Comparison of ENCODE assay signal across 23 cellular contexts in genomic region chr14:100545359-100545758, GRCh38. TPM values are rescaled to one million over a fixed set of nuclear protein-coding genes. Genes with fewer than 3 reads are reported as not detected.
A peak's percentile ranks its signal among the peaks of the same experiment; 100 is the strongest.
DNase-seq lines count a peak whose midpoint lies in the region; ATAC-seq and TF ChIP-seq lines count a peak whose summit lies in the region.
"Had no signal": no experiment of that assay in that cellular context is flagged by ENCODE, and none has a peak within 500 bp of the region (broad histone marks: within the 10 kb centered on the region; RNA-seq: fewer than 3 reads in every experiment).

No MANE protein-coding gene starts in this region.

- H3K4me3 Mint-ChIP-seq in naive B cell (peak overlapping the region in 5 of 8 donors; percentile 10 to 75 (median 51)), endothelial cell (ENCODE audit: unreplicated experiment) (no peak overlapping the region)
- H3K4me3 Mint-ChIP-seq: neural crest cell had no signal

- no peaks in the 10 kb centered on the region for H3K79me2 ChIP-seq in SU-DHL-6 (ENCODE audit: insufficient read depth, low read length)

- H3K4me1 Mint-ChIP-seq in naive B cell (peaks cover 30 to 33% (median 30%) of the 10 kb centered on the region in 3 donors), endothelial cell (ENCODE audit: unreplicated experiment) (peaks cover 4% of the 10 kb centered on the region)

- 0 out of 22 replicates have a peak overlapping the region, but pooled peaks of 1 of the 11 experiments have one; percentile 37 for H3K9ac ChIP-seq in BLaER1 treated with 17β-estradiol and CSF1 and Interleukin-3, amounts not matched to agents 10 nM and 100 nM
- no peak overlapping the region for H3K9ac ChIP-seq in SU-DHL-6 (ENCODE audit: low read length)

- H3K27ac ChIP-seq in BLaER1 treated with 17β-estradiol and CSF1 and Interleukin-3, amounts not matched to agents 10 nM and 100 nM = peak overlapping the region in 2 of 11 experiments; percentile 25 to 62; a peak in 3 of 22 replicates
- H3K27ac ChIP-seq in SU-DHL-6 (ENCODE audit: low read depth, low read length) = no peak overlapping the region
- H3K27ac ChIP-seq: epithelial cell of prostate, SJSA1 had no signal

- H3K36me3 Mint-ChIP-seq in naive B cell (peaks cover 0 to 10% of the 10 kb centered on the region in 2 donors), endothelial cell (ENCODE audit: low read depth, unreplicated experiment) (peaks cover 4% of the 10 kb centered on the region)
- H3K36me3 Mint-ChIP-seq: activated naive CD4-positive, alpha-beta T cell treated with anti-CD3 and anti-CD28 coated beads, Interleukin-2, amount 10 ng/mL, durations not matched to agents 7 days and 5 days; WTC11 had no signal

- TF ChIP-seq CTCF in SU-DHL-6 (IDR thresholded peaks at IDR 0.05; ENCODE audit: insufficient read depth, low read length, poor library complexity, severe bottlenecking) (no peak), endothelial cell (IDR thresholded peaks at IDR 0.05; ENCODE audit: unreplicated experiment) (no peak)

- ATAC-seq in naive B cell (ENCODE audit: low read depth in 2 of 2) = no peak

- no peaks in the 10 kb centered on the region for H3K36me3 ChIP-seq in BLaER1 treated with 17β-estradiol and CSF1 and Interleukin-3, amounts not matched to agents 10 nM and 100 nM
- no peaks in the 10 kb centered on the region for H3K36me3 ChIP-seq in SU-DHL-6 (ENCODE audit: low read length)
- H3K36me3 ChIP-seq: Peyer's patch, prostate gland, SJSA1, uterus had no signal

- no peaks in the 10 kb centered on the region for H3F3A ChIP-seq in SU-DHL-6 (ENCODE audit: insufficient read depth)

- no peak overlapping the region for H2AFZ ChIP-seq in SU-DHL-6 (ENCODE audit: low read depth, low read length, severe bottlenecking)

- H3K4me1 ChIP-seq in BLaER1 treated with 17β-estradiol and CSF1 and Interleukin-3, amounts not matched to agents 10 nM and 100 nM = peaks cover 34 to 97% (median 95%) of the 10 kb centered on the region in 10 experiments

- H3K27me3 Mint-ChIP-seq in naive B cell (no peaks in the 10 kb centered on the region), endothelial cell (ENCODE audit: unreplicated experiment) (peaks cover 12% of the 10 kb centered on the region)
- H3K27me3 Mint-ChIP-seq: activated CD8-positive, alpha-beta T cell treated with anti-CD3 and anti-CD28 coated beads for 36 hours had no signal

- no peaks in the 10 kb centered on the region for H3K9me3 ChIP-seq in BLaER1 treated with 17β-estradiol and CSF1 and Interleukin-3, amounts not matched to agents 10 nM and 100 nM (replicated peaks in 1 of 11)
- H3K9me3 ChIP-seq in SU-DHL-6 (ENCODE audit: insufficient read depth, low read length) = no peaks in the 10 kb centered on the region
- H3K9me3 ChIP-seq: Peyer's patch, prostate gland, SJSA1, uterus had no signal

- in situ Hi-C loops in KBM-7 (cut with MboI; ENCODE audit: low pct_unique_long_range_greater_than_20kb, low sequenced_read_pairs) = no loop called here

- H4K20me1 ChIP-seq in BLaER1 treated with 17β-estradiol and CSF1 and Interleukin-3, amounts not matched to agents 10 nM and 100 nM = peaks cover 0 to 24% (median 0%) of the 10 kb centered on the region in 11 experiments; a peak in 4 of 22 replicates
- H4K20me1 ChIP-seq in SU-DHL-6 (ENCODE audit: low read depth, low read length) = no peaks in the 10 kb centered on the region

- H3K27ac Mint-ChIP-seq in naive B cell (peak overlapping the region in 2 of 6 donors; percentile 36 to 79), endothelial cell (ENCODE audit: unreplicated experiment) (no peak overlapping the region)
- H3K27ac Mint-ChIP-seq: activated CD8-positive, alpha-beta T cell treated with anti-CD3 and anti-CD28 coated beads for 36 hours; WTC11 had no signal

- peak; percentile 23 for DNase-seq in ELF-1 (ENCODE audit: low read depth, low spot score)
- no peak for DNase-seq in naive B cell
- DNase-seq in endothelial cell (ENCODE audit: low spot score) = no peak
- DNase-seq in RKO (ENCODE audit: low spot score) = no peak
- no peak for DNase-seq in KBM-7
- DNase-seq in NCI-H187 treated with DMSO at 0.1 percent for 48 hours (lab: John Stamatoyannopoulos, UW) = no peak
- DNase-seq: activated CD8-positive, alpha-beta T cell treated with anti-CD3 and anti-CD28 coated beads for 36 hours; activated naive CD4-positive, alpha-beta T cell treated with anti-CD3 and anti-CD28 coated beads, Interleukin-2, amount 10 ng/mL, durations not matched to agents 7 days and 5 days; activated T-cell treated with anti-CD3 and anti-CD28 coated beads, Interleukin-2, amount 50 U/mL, for 1 hour; NCI-H1092; NCI-H2081; NCI-H446; NK-92 treated with Interleukin-12 subunit alpha and Interleukin-12 subunit beta, amount 100 ng/mL, for 24 hours had no signal

- peaks cover 0 to 27% (median 0%) of the 10 kb centered on the region in 11 experiments; a peak in 6 of 22 replicates for H3K27me3 ChIP-seq in BLaER1 treated with 17β-estradiol and CSF1 and Interleukin-3, amounts not matched to agents 10 nM and 100 nM
- no peaks in the 10 kb centered on the region for H3K27me3 ChIP-seq in SU-DHL-6 (ENCODE audit: low read length)
- H3K27me3 ChIP-seq: Peyer's patch, uterus had no signal

- no peak overlapping the region for H3K4me3 ChIP-seq in BLaER1 treated with 17β-estradiol and CSF1 and Interleukin-3, amounts not matched to agents 10 nM and 100 nM
- H3K4me3 ChIP-seq in SU-DHL-6 (ENCODE audit: insufficient read depth, low read length, poor library complexity, severe bottlenecking) = no peak overlapping the region
- H3K4me3 ChIP-seq: SJSA1 had no signal

- H3K9me3 Mint-ChIP-seq in naive B cell (no peaks in the 10 kb centered on the region), endothelial cell (ENCODE audit: unreplicated experiment) (no peaks in the 10 kb centered on the region)
- H3K9me3 Mint-ChIP-seq: activated CD8-positive, alpha-beta T cell treated with anti-CD3 and anti-CD28 coated beads for 36 hours; activated naive CD4-positive, alpha-beta T cell treated with anti-CD3 and anti-CD28 coated beads, Interleukin-2, amount 10 ng/mL, durations not matched to agents 7 days and 5 days; neural crest cell; WTC11 had no signal

- H3K9me2 ChIP-seq in SU-DHL-6 (replicated peaks; ENCODE audit: insufficient read depth, low read length) = no peaks in the 10 kb centered on the region

- H3K4me2 ChIP-seq in BLaER1 treated with 17β-estradiol and CSF1 and Interleukin-3, amounts not matched to agents 10 nM and 100 nM = peak overlapping the region; percentile 30 to 70 (median 52); a peak in 17 of 22 replicates
- H3K4me2 ChIP-seq in SU-DHL-6 (ENCODE audit: low read depth, low read length, poor library complexity, severe bottlenecking) = peak overlapping the region; percentile 57

RNA-seq across cellular contexts. Expression of gene BEGAIN, which starts 41.9 kb away (rescaled TPM):
- 1 to 10 TPM in 1 of 6 donors, under 1 TPM in 2, not detected in 3; 0.55 to 1.2 (median 0.92) TPM for polyA plus RNA-seq in naive B cell (ENCODE audit: low read depth in 6 of 6)
- total RNA-seq in endothelial cell (ENCODE audit: unreplicated experiment) = 1.6 TPM
- total RNA-seq: fibroblast of villous mesenchyme, SJSA1 had no signal
